In the genomic region with DNA sequence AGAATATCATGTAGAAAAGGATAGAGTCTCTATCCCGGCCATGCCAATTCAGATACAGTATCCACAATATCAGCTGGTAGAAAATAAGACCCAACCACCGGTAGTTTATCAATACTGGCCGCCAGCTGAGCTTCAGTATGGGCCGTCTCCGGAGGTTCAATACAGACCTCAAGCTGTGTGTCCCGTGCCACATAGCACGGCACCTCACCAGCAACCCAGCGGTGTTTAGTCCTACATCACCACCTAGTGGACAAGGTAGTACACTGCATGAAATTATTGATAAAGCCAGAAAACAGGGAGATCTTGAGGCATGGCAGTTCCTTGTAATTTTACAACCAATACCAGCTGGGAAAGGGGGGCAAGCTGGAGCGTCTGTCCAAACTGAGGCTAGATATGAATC, we compare ENCODE assay signal across 7 cellular contexts. TPM values are rescaled to one million over a fixed set of nuclear protein-coding genes. Genes with fewer than 3 reads are reported as not detected.
"Had no signal": no experiment of that assay in that cellular context is flagged by ENCODE, and none has a peak within 500 bp of the region (broad histone marks: within the 10 kb centered on the region; RNA-seq: fewer than 3 reads in every experiment).

No MANE protein-coding gene starts in this region.

RNA-seq across cellular contexts. Expression of gene PRAMEF14, which starts 7.5 kb away (rescaled TPM):
- total RNA-seq: HepG2, HT1080, IMR-90, NCI-H460, SK-MEL-5, T-cell had no signal
- polyA plus RNA-seq: HepG2, IMR-90, SK-N-SH had no signal

RNA-seq across cellular contexts. Expression of gene PRAMEF19, which starts 17.3 kb away (rescaled TPM):
- total RNA-seq: HepG2, HT1080, IMR-90, NCI-H460, SK-MEL-5, T-cell had no signal
- polyA plus RNA-seq: HepG2, IMR-90, SK-N-SH had no signal

RNA-seq across cellular contexts. Expression of gene PRAMEF17, which starts 35.0 kb away (rescaled TPM):
- total RNA-seq: HepG2, HT1080, IMR-90, NCI-H460, SK-MEL-5, T-cell had no signal
- polyA plus RNA-seq: HepG2, IMR-90, SK-N-SH had no signal

RNA-seq across cellular contexts. Expression of gene PRAMEF15, which starts 39.1 kb away (rescaled TPM):
- total RNA-seq: HepG2, HT1080, IMR-90, NCI-H460, SK-MEL-5, T-cell had no signal
- polyA plus RNA-seq: HepG2, IMR-90, SK-N-SH had no signal

RNA-seq across cellular contexts. Expression of gene PRAMEF33, which starts 51.1 kb away (rescaled TPM):
- total RNA-seq: HepG2, HT1080, IMR-90, NCI-H460, SK-MEL-5, T-cell had no signal
- polyA plus RNA-seq: HepG2, IMR-90, SK-N-SH had no signal
